In the genomic region with DNA sequence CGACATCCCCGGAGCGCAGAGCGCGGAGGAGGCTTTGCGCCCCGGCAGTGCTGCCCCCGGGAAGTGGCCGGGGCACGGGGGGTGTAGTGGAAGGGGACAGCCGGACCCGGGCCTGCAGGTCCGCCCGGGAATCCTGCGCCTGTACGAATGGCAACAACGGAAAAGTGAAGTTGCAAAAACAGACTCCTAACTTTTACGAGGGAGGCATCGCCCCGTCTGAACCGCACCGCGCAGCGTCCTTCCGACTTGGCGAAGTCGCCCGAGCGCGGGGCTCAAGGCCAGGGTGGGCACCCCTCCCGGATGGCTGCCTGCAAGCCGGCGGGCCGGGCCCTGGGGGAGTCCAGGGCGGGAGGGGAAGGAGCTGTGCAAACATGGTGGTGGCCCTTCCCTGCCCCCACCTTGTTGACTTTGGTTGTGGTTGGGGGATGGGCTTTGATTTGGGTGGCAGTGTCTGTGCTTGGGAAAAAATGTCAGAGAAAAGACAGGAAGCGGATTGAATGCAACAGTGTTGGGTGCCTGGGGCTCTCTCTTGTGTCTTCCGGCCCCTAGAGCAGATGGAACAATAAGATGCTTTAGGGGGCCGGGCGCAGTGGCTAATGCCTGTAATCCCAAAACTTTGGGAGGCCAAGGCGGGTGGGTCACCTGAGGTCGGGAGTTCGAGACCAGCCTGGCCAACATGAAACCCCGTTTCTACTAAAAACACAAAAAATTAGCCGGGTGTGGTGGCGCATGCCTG, we compare ENCODE assay signal across 1 cellular context.
TF ChIP-seq lines count a peak whose summit lies in the region.

No MANE protein-coding gene starts in this region.

TF ChIP-seq in GM23338, 12 proteins besides CTCF, POLR2A, EP300 and RAD21 (continued from another document):
- TF ChIP-seq, protein P1, sequence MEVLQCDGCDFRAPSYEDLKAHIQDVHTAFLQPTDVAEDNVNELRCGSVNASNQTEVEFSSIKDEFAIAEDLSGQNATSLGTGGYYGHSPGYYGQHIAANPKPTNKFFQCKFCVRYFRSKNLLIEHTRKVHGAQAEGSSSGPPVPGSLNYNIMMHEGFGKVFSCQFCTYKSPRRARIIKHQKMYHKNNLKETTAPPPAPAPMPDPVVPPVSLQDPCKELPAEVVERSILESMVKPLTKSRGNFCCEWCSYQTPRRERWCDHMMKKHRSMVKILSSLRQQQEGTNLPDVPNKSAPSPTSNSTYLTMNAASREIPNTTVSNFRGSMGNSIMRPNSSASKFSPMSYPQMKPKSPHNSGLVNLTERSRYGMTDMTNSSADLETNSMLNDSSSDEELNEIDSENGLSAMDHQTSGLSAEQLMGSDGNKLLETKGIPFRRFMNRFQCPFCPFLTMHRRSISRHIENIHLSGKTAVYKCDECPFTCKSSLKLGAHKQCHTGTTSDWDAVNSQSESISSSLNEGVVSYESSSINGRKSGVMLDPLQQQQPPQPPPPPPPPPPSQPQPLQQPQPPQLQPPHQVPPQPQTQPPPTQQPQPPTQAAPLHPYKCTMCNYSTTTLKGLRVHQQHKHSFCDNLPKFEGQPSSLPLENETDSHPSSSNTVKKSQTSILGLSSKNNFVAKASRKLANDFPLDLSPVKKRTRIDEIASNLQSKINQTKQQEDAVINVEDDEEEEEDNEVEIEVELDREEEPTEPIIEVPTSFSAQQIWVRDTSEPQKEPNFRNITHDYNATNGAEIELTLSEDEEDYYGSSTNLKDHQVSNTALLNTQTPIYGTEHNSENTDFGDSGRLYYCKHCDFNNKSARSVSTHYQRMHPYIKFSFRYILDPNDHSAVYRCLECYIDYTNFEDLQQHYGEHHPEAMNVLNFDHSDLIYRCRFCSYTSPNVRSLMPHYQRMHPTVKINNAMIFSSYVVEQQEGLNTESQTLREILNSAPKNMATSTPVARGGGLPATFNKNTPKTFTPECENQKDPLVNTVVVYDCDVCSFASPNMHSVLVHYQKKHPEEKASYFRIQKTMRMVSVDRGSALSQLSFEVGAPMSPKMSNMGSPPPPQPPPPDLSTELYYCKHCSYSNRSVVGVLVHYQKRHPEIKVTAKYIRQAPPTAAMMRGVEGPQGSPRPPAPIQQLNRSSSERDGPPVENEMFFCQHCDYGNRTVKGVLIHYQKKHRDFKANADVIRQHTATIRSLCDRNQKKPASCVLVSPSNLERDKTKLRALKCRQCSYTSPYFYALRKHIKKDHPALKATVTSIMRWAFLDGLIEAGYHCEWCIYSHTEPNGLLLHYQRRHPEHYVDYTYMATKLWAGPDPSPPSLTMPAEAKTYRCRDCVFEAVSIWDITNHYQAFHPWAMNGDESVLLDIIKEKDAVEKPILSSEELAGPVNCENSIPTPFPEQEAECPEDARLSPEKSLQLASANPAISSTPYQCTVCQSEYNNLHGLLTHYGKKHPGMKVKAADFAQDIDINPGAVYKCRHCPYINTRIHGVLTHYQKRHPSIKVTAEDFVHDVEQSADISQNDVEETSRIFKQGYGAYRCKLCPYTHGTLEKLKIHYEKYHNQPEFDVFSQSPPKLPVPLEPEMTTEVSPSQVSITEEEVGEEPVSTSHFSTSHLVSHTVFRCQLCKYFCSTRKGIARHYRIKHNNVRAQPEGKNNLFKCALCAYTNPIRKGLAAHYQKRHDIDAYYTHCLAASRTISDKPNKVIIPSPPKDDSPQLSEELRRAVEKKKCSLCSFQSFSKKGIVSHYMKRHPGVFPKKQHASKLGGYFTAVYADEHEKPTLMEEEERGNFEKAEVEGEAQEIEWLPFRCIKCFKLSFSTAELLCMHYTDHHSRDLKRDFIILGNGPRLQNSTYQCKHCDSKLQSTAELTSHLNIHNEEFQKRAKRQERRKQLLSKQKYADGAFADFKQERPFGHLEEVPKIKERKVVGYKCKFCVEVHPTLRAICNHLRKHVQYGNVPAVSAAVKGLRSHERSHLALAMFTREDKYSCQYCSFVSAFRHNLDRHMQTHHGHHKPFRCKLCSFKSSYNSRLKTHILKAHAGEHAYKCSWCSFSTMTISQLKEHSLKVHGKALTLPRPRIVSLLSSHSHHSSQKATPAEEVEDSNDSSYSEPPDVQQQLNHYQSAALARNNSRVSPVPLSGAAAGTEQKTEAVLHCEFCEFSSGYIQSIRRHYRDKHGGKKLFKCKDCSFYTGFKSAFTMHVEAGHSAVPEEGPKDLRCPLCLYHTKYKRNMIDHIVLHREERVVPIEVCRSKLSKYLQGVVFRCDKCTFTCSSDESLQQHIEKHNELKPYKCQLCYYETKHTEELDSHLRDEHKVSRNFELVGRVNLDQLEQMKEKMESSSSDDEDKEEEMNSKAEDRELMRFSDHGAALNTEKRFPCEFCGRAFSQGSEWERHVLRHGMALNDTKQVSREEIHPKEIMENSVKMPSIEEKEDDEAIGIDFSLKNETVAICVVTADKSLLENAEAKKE (CRISPR knock-in tag; IDR thresholded peaks at IDR 0.05), result no peak
- TF ChIP-seq POLR2AphosphoS5 (IDR thresholded peaks at IDR 0.05; ENCODE audit: low read depth), result peak; percentile 65
- no peak for TF ChIP-seq EZH2phosphoT487 (IDR thresholded peaks at IDR 0.05; ENCODE audit: unreplicated experiment)
- TF ChIP-seq, protein P2, sequence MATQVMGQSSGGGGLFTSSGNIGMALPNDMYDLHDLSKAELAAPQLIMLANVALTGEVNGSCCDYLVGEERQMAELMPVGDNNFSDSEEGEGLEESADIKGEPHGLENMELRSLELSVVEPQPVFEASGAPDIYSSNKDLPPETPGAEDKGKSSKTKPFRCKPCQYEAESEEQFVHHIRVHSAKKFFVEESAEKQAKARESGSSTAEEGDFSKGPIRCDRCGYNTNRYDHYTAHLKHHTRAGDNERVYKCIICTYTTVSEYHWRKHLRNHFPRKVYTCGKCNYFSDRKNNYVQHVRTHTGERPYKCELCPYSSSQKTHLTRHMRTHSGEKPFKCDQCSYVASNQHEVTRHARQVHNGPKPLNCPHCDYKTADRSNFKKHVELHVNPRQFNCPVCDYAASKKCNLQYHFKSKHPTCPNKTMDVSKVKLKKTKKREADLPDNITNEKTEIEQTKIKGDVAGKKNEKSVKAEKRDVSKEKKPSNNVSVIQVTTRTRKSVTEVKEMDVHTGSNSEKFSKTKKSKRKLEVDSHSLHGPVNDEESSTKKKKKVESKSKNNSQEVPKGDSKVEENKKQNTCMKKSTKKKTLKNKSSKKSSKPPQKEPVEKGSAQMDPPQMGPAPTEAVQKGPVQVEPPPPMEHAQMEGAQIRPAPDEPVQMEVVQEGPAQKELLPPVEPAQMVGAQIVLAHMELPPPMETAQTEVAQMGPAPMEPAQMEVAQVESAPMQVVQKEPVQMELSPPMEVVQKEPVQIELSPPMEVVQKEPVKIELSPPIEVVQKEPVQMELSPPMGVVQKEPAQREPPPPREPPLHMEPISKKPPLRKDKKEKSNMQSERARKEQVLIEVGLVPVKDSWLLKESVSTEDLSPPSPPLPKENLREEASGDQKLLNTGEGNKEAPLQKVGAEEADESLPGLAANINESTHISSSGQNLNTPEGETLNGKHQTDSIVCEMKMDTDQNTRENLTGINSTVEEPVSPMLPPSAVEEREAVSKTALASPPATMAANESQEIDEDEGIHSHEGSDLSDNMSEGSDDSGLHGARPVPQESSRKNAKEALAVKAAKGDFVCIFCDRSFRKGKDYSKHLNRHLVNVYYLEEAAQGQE (IDR thresholded peaks at IDR 0.05; ENCODE audit: unreplicated experiment), result no peak
- TF ChIP-seq NANOG (IDR thresholded peaks at IDR 0.05; ENCODE audit: borderline replicate concordance), result no peak
- no peak for TF ChIP-seq ZNF114 (CRISPR knock-in tag; IDR thresholded peaks at IDR 0.05)
- TF ChIP-seq, protein P3, sequence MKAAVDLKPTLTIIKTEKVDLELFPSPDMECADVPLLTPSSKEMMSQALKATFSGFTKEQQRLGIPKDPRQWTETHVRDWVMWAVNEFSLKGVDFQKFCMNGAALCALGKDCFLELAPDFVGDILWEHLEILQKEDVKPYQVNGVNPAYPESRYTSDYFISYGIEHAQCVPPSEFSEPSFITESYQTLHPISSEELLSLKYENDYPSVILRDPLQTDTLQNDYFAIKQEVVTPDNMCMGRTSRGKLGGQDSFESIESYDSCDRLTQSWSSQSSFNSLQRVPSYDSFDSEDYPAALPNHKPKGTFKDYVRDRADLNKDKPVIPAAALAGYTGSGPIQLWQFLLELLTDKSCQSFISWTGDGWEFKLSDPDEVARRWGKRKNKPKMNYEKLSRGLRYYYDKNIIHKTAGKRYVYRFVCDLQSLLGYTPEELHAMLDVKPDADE (IDR thresholded peaks at IDR 0.05), result peak; percentile 79
- TF ChIP-seq JUNB (IDR thresholded peaks at IDR 0.05; ENCODE audit: unreplicated experiment), result no peak
- TF ChIP-seq CREB1 (CRISPR knock-in tag; IDR thresholded peaks at IDR 0.05; ENCODE audit: low read depth), result 0 out of 2 replicates have a peak, but pooled peaks have one; percentile 36
